19 cellular contexts compared by ENCODE assay signal in the genomic region with DNA sequence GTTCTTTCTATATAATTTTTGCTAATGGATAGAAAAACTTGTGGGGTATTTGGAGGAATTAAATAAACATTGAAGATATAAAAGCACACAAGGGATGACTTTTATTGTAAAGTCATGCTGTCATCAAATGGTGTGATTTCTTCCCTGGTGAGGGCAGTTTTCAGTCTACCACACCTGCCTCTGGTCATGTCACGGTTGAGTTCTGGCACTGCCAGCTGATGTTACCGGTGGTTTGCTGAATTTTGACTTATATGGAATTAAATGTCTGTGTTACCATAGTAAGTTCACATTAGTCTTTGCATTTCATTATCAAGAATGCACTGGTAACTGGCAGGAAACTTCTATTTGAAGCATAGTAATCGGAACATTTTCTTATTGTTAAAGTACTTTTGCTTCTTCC. TPM values are rescaled to one million over a fixed set of nuclear protein-coding genes. Genes with fewer than 3 reads are reported as not detected.
DNase-seq lines count a peak whose midpoint lies in the region; ATAC-seq, FAIRE-seq and TF ChIP-seq lines count a peak whose summit lies in the region.
"Had no signal": no experiment of that assay in that cellular context is flagged by ENCODE, and none has a peak within 500 bp of the region (broad histone marks: within the 10 kb centered on the region; RNA-seq: fewer than 3 reads in every experiment).

No MANE protein-coding gene starts in this region.

- ATAC-seq in activated T-cell treated with anti-CD3 and anti-CD28 coated beads, Interleukin-2, amount 50 U/mL, for 72 hours (replicated peaks in 1 of 2), result no peak
- peak; percentile 28 to 37 for ATAC-seq in stimulated activated naive B cell treated with anti-CD40 and anti-IgM and Interleukin-4, amounts not matched to agents 10 μg/mL and 1 μg/mL and 100 μg/mL, for 72 hours (replicated peaks)
- ATAC-seq in HG02610 (IDR thresholded peaks at IDR 0.05; ENCODE audit: unreplicated experiment), result no peak
- no peak for ATAC-seq in omental fat pad (ENCODE audit: low FRiP score)
- ATAC-seq: A549, K562 had no signal

- TF ChIP-seq POLR2A in endothelial cell of umbilical vein (IDR thresholded peaks at IDR 0.05; ENCODE audit: low read depth, low read length), result no peak

- H3K9me2 ChIP-seq in OCI-LY1 (ENCODE audit: low read depth, low read length), result no peaks in the 10 kb centered on the region

- H3K9ac ChIP-seq in OCI-LY1 (ENCODE audit: low read length) (no peak overlapping the region), endothelial cell of umbilical vein (replicated peaks; ENCODE audit: extremely low read depth, insufficient read depth, low read length) (peak overlapping the region; percentile 52)
- H3K9ac ChIP-seq: GM23248 had no signal

- H3K9me3 ChIP-seq in OCI-LY1 (ENCODE audit: low read length) (no peaks in the 10 kb centered on the region), endothelial cell of umbilical vein (replicated peaks; ENCODE audit: control insufficient read depth, insufficient read depth, low read length) (no peaks in the 10 kb centered on the region)
- H3K9me3 ChIP-seq: A549 had no signal

- H3K4me1 ChIP-seq in OCI-LY1 (ENCODE audit: insufficient read depth, low read length, severe bottlenecking) (peaks cover 33% of the 10 kb centered on the region), endothelial cell of umbilical vein (ENCODE audit: control insufficient read depth, extremely low read depth, insufficient read depth, low read length) (peaks cover 20% of the 10 kb centered on the region)
- H3K4me1 ChIP-seq: A549 had no signal

- POLR2A ChIA-PET in endothelial cell of umbilical vein (lab: Charles Lee), result interaction anchor here (1.3 to 1.9 kb wide), 3 partner anchors 9 to 38 kb away, joined by 3 to 8 read pairs (median 6); no protein-coding TSS in a partner anchor

- H3K4me2 ChIP-seq in OCI-LY1 (ENCODE audit: low read length) (peak overlapping the region; percentile 20; the same call in 1 of the 2 replicates), endothelial cell of umbilical vein (ENCODE audit: insufficient read depth, low read length) (peak overlapping the region; percentile 90)
- H3K4me2 ChIP-seq: A549 had no signal

- H3K27ac Mint-ChIP-seq in activated T-cell treated with anti-CD3 and anti-CD28 coated beads, Interleukin-2, amount 50 U/mL, for 72 hours, result peak overlapping the region; percentile 54
- H3K27ac Mint-ChIP-seq in activated T-cell treated with anti-CD3 and anti-CD28 coated beads, Interleukin-2, amount 50 U/mL, for 24 hours, result no peak overlapping the region
- peak overlapping the region; percentile 84 for H3K27ac Mint-ChIP-seq in stimulated activated naive B cell treated with anti-CD40 and anti-IgM and Interleukin-4, amounts not matched to agents 10 μg/mL and 1 μg/mL and 100 μg/mL, for 72 hours

- no peaks in the 10 kb centered on the region for H3K9me3 Mint-ChIP-seq in activated T-cell treated with anti-CD3 and anti-CD28 coated beads, Interleukin-2, amount 50 U/mL, for 72 hours
- no peaks in the 10 kb centered on the region for H3K9me3 Mint-ChIP-seq in activated T-cell treated with anti-CD3 and anti-CD28 coated beads, Interleukin-2, amount 50 U/mL, for 24 hours
- H3K9me3 Mint-ChIP-seq in stimulated activated naive B cell treated with anti-CD40 and anti-IgM and Interleukin-4, amounts not matched to agents 10 μg/mL and 1 μg/mL and 100 μg/mL, for 72 hours, result no peaks in the 10 kb centered on the region

- H3K27me3 ChIP-seq in OCI-LY1 (ENCODE audit: insufficient read depth, low read length), result peaks cover 9% of the 10 kb centered on the region; the same call in 1 of the 2 replicates
- H3K27me3 ChIP-seq in endothelial cell of umbilical vein (ENCODE audit: control insufficient read depth in 2 of 2, insufficient read depth in 2 of 2, low read length in 2 of 2), result no peaks in the 10 kb centered on the region

- no peak for DNase-seq in activated T-cell treated with anti-CD3 and anti-CD28 coated beads, Interleukin-2, amount 50 U/mL, for 72 hours
- DNase-seq in activated T-cell treated with anti-CD3 and anti-CD28 coated beads, Interleukin-2, amount 50 U/mL, for 24 hours, result no peak
- no peak for DNase-seq in endothelial cell of umbilical vein (ENCODE audit: low read depth, low spot score)
- DNase-seq in stimulated activated naive B cell treated with anti-CD40 and anti-IgM and Interleukin-4, amounts not matched to agents 10 μg/mL and 1 μg/mL and 100 μg/mL, for 72 hours, result no peak
- DNase-seq in NCI-H1105 (lab: John Stamatoyannopoulos, UW), result no peak
- no peak for DNase-seq in omental fat pad (ENCODE audit: low spot score)
- DNase-seq: GM23248, HCEC 1CT, NCI-H1436 treated with DMSO at 0.1 percent for 48 hours, NCI-H2029 treated with DMSO at 0.1 percent for 48 hours, NCI-H2171 treated with DMSO at 0.1 percent for 48 hours, NCI-H510A treated with DMSO at 0.1 percent for 48 hours, Right ventricle myocardium superior had no signal

- H3K27ac ChIP-seq in OCI-LY1 (ENCODE audit: low read depth, low read length, poor library complexity, severe bottlenecking), result no peak overlapping the region
- H3K27ac ChIP-seq in endothelial cell of umbilical vein (ENCODE audit: insufficient read depth, low read depth, low read length), result peak overlapping the region; percentile 88
- H3K27ac ChIP-seq: A549, GM23248, SK-N-MC had no signal

- H3K4me3 ChIP-seq in OCI-LY1 (ENCODE audit: low read depth, low read length, poor library complexity, severe bottlenecking) (no peak overlapping the region), endothelial cell of umbilical vein (replicated peaks in 1 of 3; ENCODE audit: insufficient read depth in 1 of 3, low read depth in 1 of 3, low read length in 3 of 3) (peak overlapping the region in 1 of 3 experiments; percentile 11)
- H3K4me3 ChIP-seq: A549, GM23248, K562, SK-N-MC had no signal

- H4K20me1 ChIP-seq in OCI-LY1 (ENCODE audit: insufficient read depth, low read length) (no peaks in the 10 kb centered on the region), endothelial cell of umbilical vein (replicated peaks; ENCODE audit: control insufficient read depth, extremely low read depth, insufficient read depth, low read length) (no peaks in the 10 kb centered on the region)

- peak overlapping the region in 1 of 2 donors; percentile 56 for H3K4me3 Mint-ChIP-seq in activated T-cell treated with anti-CD3 and anti-CD28 coated beads, Interleukin-2, amount 50 U/mL, for 72 hours
- no peak overlapping the region for H3K4me3 Mint-ChIP-seq in activated T-cell treated with anti-CD3 and anti-CD28 coated beads, Interleukin-2, amount 50 U/mL, for 24 hours
- H3K4me3 Mint-ChIP-seq in stimulated activated naive B cell treated with anti-CD40 and anti-IgM and Interleukin-4, amounts not matched to agents 10 μg/mL and 1 μg/mL and 100 μg/mL, for 72 hours, result no peak overlapping the region

- no peaks in the 10 kb centered on the region; the same call in 1 of the 2 replicates for H3F3A ChIP-seq in OCI-LY1 (ENCODE audit: insufficient read depth, low read length)

- TSS peak; percentile 99 for BruUV-seq in endothelial cell of umbilical vein (replicated peaks; lab: Mats Ljungman, UMichigan)

- intact Hi-C loops in endothelial cell of umbilical vein (cut with micrococcal nuclease), result loop anchor here (1.0 kb wide), 1 partner anchor 8 kb away; no protein-coding TSS in a partner anchor

- H3K9me1 ChIP-seq in endothelial cell of umbilical vein (replicated peaks; ENCODE audit: control insufficient read depth, extremely low read depth, insufficient read depth, low read length), result no peaks in the 10 kb centered on the region

- TF ChIP-seq CTCF in OCI-LY1 (IDR thresholded peaks at IDR 0.05; ENCODE audit: low read length), result no peak
- no peak for TF ChIP-seq CTCF in endothelial cell of umbilical vein (IDR thresholded peaks at IDR 0.05; ENCODE audit: extremely low read depth in 1 of 2, insufficient read depth in 1 of 2, low read depth in 1 of 2, low read length in 2 of 2)
- no peak for TF ChIP-seq CTCF in omental fat pad (IDR thresholded peaks at IDR 0.05)

- dilution Hi-C loops in endothelial cell of umbilical vein (cut with MboI; ENCODE audit: extremely low pct_ligation_motif_present, low sequenced_read_pairs), result no loop called here

- no peaks in the 10 kb centered on the region for H3K27me3 Mint-ChIP-seq in activated T-cell treated with anti-CD3 and anti-CD28 coated beads, Interleukin-2, amount 50 U/mL, for 72 hours (ENCODE audit: low read depth)
- no peaks in the 10 kb centered on the region for H3K27me3 Mint-ChIP-seq in activated T-cell treated with anti-CD3 and anti-CD28 coated beads, Interleukin-2, amount 50 U/mL, for 24 hours
- no peaks in the 10 kb centered on the region for H3K27me3 Mint-ChIP-seq in stimulated activated naive B cell treated with anti-CD40 and anti-IgM and Interleukin-4, amounts not matched to agents 10 μg/mL and 1 μg/mL and 100 μg/mL, for 72 hours

- no peaks in the 10 kb centered on the region for H3K36me3 Mint-ChIP-seq in activated T-cell treated with anti-CD3 and anti-CD28 coated beads, Interleukin-2, amount 50 U/mL, for 72 hours (ENCODE audit: insufficient read depth in 2 of 2)
- peaks cover under 1% of the 10 kb centered on the region for H3K36me3 Mint-ChIP-seq in activated T-cell treated with anti-CD3 and anti-CD28 coated beads, Interleukin-2, amount 50 U/mL, for 24 hours (ENCODE audit: low read depth)
- no peaks in the 10 kb centered on the region for H3K36me3 Mint-ChIP-seq in stimulated activated naive B cell treated with anti-CD40 and anti-IgM and Interleukin-4, amounts not matched to agents 10 μg/mL and 1 μg/mL and 100 μg/mL, for 72 hours

- FAIRE-seq in endothelial cell of umbilical vein (lab: Jason Lieb, UNC), result peak; percentile 33
- FAIRE-seq: A549, GM18507, K562 had no signal

- no peaks in the 10 kb centered on the region for H3K79me2 ChIP-seq in OCI-LY1 (ENCODE audit: insufficient read depth, low read length)
- H3K79me2 ChIP-seq in endothelial cell of umbilical vein (ENCODE audit: control insufficient read depth, insufficient read depth, low read length), result no peaks in the 10 kb centered on the region

- H3K36me3 ChIP-seq in OCI-LY1 (ENCODE audit: insufficient read depth, low read length) (no peaks in the 10 kb centered on the region), endothelial cell of umbilical vein (ENCODE audit: control insufficient read depth in 2 of 2, extremely low read depth in 1 of 2, insufficient read depth in 2 of 2, low read length in 2 of 2) (no peaks in the 10 kb centered on the region)

- peaks cover 57% of the 10 kb centered on the region for H3K4me1 Mint-ChIP-seq in activated T-cell treated with anti-CD3 and anti-CD28 coated beads, Interleukin-2, amount 50 U/mL, for 72 hours (ENCODE audit: low read depth)
- peaks cover 59% of the 10 kb centered on the region for H3K4me1 Mint-ChIP-seq in activated T-cell treated with anti-CD3 and anti-CD28 coated beads, Interleukin-2, amount 50 U/mL, for 24 hours (ENCODE audit: low read depth)
- H3K4me1 Mint-ChIP-seq in stimulated activated naive B cell treated with anti-CD40 and anti-IgM and Interleukin-4, amounts not matched to agents 10 μg/mL and 1 μg/mL and 100 μg/mL, for 72 hours, result peaks cover 28 to 54% of the 10 kb centered on the region in 2 donors

- H2AFZ ChIP-seq in OCI-LY1 (ENCODE audit: low read length), result no peak overlapping the region
- peak overlapping the region; percentile 88 for H2AFZ ChIP-seq in endothelial cell of umbilical vein (ENCODE audit: low read depth, low read length)
- H2AFZ ChIP-seq: GM23248 had no signal

- CTCF ChIA-PET in endothelial cell of umbilical vein (lab: Charles Lee), result interaction anchor here (1.0 to 3.7 kb wide), 8 partner anchors 10 to 381 kb away, joined by 3 to 31 read pairs (median 4); no protein-coding TSS in a partner anchor

RNA-seq across cellular contexts. Expression of a gene that starts 13.4 kb away (rescaled TPM):
- total RNA-seq in activated T-cell treated with anti-CD3 and anti-CD28 coated beads, Interleukin-2, amount 50 U/mL, for 72 hours, result 100 to 1,000 TPM; 135 to 157 TPM
- 137 and 138 TPM in 2 replicates for total RNA-seq in endothelial cell of umbilical vein
- polyA plus RNA-seq in endothelial cell of umbilical vein, result 346 and 387 TPM in 2 replicates
- polyA plus RNA-seq in endothelial cell of umbilical vein (2011; cell fraction: cytosol; rRNA removed), result 206 and 215 TPM in 2 replicates
- polyA plus RNA-seq in endothelial cell of umbilical vein (2011; cell fraction: nucleus; rRNA removed), result 219 and 225 TPM in 2 replicates
- polyA plus RNA-seq in endothelial cell of umbilical vein (2012), result 130 and 148 TPM in 2 replicates
- 433 and 446 TPM in 2 replicates for polyA minus RNA-seq in endothelial cell of umbilical vein
- not detected for polyA minus RNA-seq in endothelial cell of umbilical vein (2011; cell fraction: cytosol; rRNA and poly(A)+ RNA removed)
- polyA minus RNA-seq in endothelial cell of umbilical vein (2011; cell fraction: nucleus; rRNA and poly(A)+ RNA removed), result 363 and 384 TPM in 2 replicates
- total RNA-seq in omental fat pad, result 100 to 1,000 TPM in 3 of 4 donors, 10 to 100 TPM in 1; 44.3 to 236 (median 161) TPM

Comparison
In these comparisons a context has a peak if more than half of its experiments do, and no peak if none do; other contexts are left out.
1. ATAC-seq: peak in stimulated activated naive B cell treated with anti-CD40 and anti-IgM and Interleukin-4, amounts not matched to agents 10 μg/mL and 1 μg/mL and 100 μg/mL, for 72 hours (2 of 2); none in activated T-cell treated with anti-CD3 and anti-CD28 coated beads, Interleukin-2, amount 50 U/mL, for 72 hours (0 of 2), HG02610 (single experiment) and omental fat pad (single experiment).